In the genomic region with DNA sequence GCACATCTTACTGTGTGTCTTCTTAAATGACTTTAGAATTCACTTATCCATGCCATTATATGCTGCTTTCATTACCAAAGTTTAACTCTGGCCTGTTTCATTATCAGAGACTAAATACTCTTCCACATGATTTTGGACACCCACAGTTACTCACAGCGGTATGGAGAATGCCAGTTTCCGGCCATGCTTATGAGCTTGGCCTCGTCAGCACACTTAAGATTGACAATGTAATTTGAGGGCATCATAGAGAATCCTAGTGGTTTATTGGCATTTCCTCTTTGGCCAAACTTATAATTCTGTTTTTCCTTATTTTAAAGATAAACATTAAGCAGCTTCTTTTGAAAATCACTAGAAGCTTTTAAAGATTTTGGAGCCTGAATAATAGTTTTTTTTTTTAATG, we compare ENCODE assay signal across 16 cellular contexts.
"Had no signal": no experiment of that assay in that cellular context is flagged by ENCODE, and none has a peak within 500 bp of the region (broad histone marks: within the 10 kb centered on the region; RNA-seq: fewer than 3 reads in every experiment).

No MANE protein-coding gene starts in this region.

- H3K9me3 ChIP-seq: psoas muscle, sigmoid colon, tibial artery, vagina had no signal

- H3K9me3 Mint-ChIP-seq: activated naive CD4-positive, alpha-beta T cell treated with anti-CD3 and anti-CD28 coated beads, Interleukin-2, amount 10 ng/mL, durations not matched to agents 7 days and 5 days; activated T-cell treated with anti-CD3 and anti-CD28 coated beads, Interleukin-2, amount 50 U/mL, for 24 hours had no signal

- H3K36me3 ChIP-seq: cardiac muscle cell, sigmoid colon, tibial artery, vagina had no signal

- H3K4me3 Mint-ChIP-seq: activated naive CD4-positive, alpha-beta T cell treated with anti-CD3 and anti-CD28 coated beads, Interleukin-2, amount 10 ng/mL, durations not matched to agents 7 days and 5 days; activated T-cell treated with anti-CD3 and anti-CD28 coated beads, Interleukin-2, amount 50 U/mL, for 24 hours; nephron progenitor cell; stimulated activated naive B cell treated with anti-CD40 and anti-IgM and Interleukin-4, amounts not matched to agents 10 μg/mL and 1 μg/mL and 100 μg/mL, for 72 hours had no signal

- H3K27me3 ChIP-seq: cardiac muscle cell, sigmoid colon, tibial artery, vagina had no signal

- H3K27me3 Mint-ChIP-seq: activated naive CD4-positive, alpha-beta T cell treated with anti-CD3 and anti-CD28 coated beads, Interleukin-2, amount 10 ng/mL, durations not matched to agents 7 days and 5 days; activated T-cell treated with anti-CD3 and anti-CD28 coated beads, Interleukin-2, amount 50 U/mL, for 24 hours; stimulated activated naive B cell treated with anti-CD40 and anti-IgM and Interleukin-4, amounts not matched to agents 10 μg/mL and 1 μg/mL and 100 μg/mL, for 72 hours had no signal

- ATAC-seq: esophagus mucosa; psoas muscle; stimulated activated naive B cell treated with anti-CD40 and anti-IgM and Interleukin-4, amounts not matched to agents 10 μg/mL and 1 μg/mL and 100 μg/mL, for 72 hours had no signal

- H3K27ac Mint-ChIP-seq: activated naive CD4-positive, alpha-beta T cell treated with anti-CD3 and anti-CD28 coated beads, Interleukin-2, amount 10 ng/mL, durations not matched to agents 7 days and 5 days; activated T-cell treated with anti-CD3 and anti-CD28 coated beads, Interleukin-2, amount 50 U/mL, for 24 hours; stimulated activated naive B cell treated with anti-CD40 and anti-IgM and Interleukin-4, amounts not matched to agents 10 μg/mL and 1 μg/mL and 100 μg/mL, for 72 hours had no signal

- DNase-seq: activated CD4-positive, alpha-beta T cell treated with anti-CD3 and anti-CD28 coated beads for 1 hour; activated CD4-positive, alpha-beta T cell treated with anti-CD3 and anti-CD28 coated beads, Interleukin-2, amount 50 U/mL, for 4 hours; activated naive CD4-positive, alpha-beta T cell treated with anti-CD3 and anti-CD28 coated beads, Interleukin-2, amount 10 ng/mL, durations not matched to agents 7 days and 5 days; activated T-cell treated with anti-CD3 and anti-CD28 coated beads, Interleukin-2, amount 50 U/mL, for 24 hours; mesendoderm; nephron progenitor cell; occipital lobe; psoas muscle; sigmoid colon; stimulated activated naive B cell treated with anti-CD40 and anti-IgM and Interleukin-4, amounts not matched to agents 10 μg/mL and 1 μg/mL and 100 μg/mL, for 72 hours; T-helper 1 cell; T1000; tibial artery had no signal

- H3K4me3 ChIP-seq: cardiac muscle cell, psoas muscle, sigmoid colon, tibial artery, vagina had no signal

- H3K27ac ChIP-seq: cardiac muscle cell, psoas muscle, sigmoid colon, tibial artery, vagina had no signal

- H3K4me1 ChIP-seq: psoas muscle, sigmoid colon, tibial artery, vagina had no signal
